ENCODE assay signal across 22 cellular contexts in genomic region chr2:104701471-104701911, GRCh38.
DNase-seq lines count a peak whose midpoint lies in the region; ATAC-seq and TF ChIP-seq lines count a peak whose summit lies in the region.
"Had no signal": no experiment of that assay in that cellular context is flagged by ENCODE, and none has a peak within 500 bp of the region (broad histone marks: within the 10 kb centered on the region; RNA-seq: fewer than 3 reads in every experiment).

No MANE protein-coding gene starts in this region.

- no peak overlapping the region for H3K27ac ChIP-seq in right atrium auricular region
- H3K27ac ChIP-seq: ovary, right lobe of liver, SJSA1, thyroid gland had no signal

- ATAC-seq in left lobe of liver (no peak), GM19397 (IDR thresholded peaks at IDR 0.05; ENCODE audit: unreplicated experiment) (no peak)
- ATAC-seq: activated CD8-positive, alpha-beta T cell treated with anti-CD3 and anti-CD28 coated beads, Interleukin-2, amount 10 ng/mL, durations not matched to agents 7 days and 5 days; left colon; right lobe of liver; stimulated activated naive CD8-positive, alpha-beta T cell treated with anti-CD3 and anti-CD28 coated beads, Interleukin-15, Interleukin-2, amounts not matched to agents 100 U/mL and 50 U/mL, for 24 hours had no signal

- DNase-seq in NCI-H1105 treated with DMSO at 0.1 percent for 48 hours (lab: John Stamatoyannopoulos, UW) (peak; percentile 2), astrocyte of the hippocampus (ENCODE audit: low read depth, low spot score) (peak; percentile 38), hypothalamus (lab: John Stamatoyannopoulos, UW) (peak in 42 of 51 donors; percentile 4 to 82 (median 46)), putamen (ENCODE audit: low spot score) (peak; percentile 55), right atrium auricular region (ENCODE audit: low spot score) (no peak), left lobe of liver (ENCODE audit: low spot score) (no peak)
- DNase-seq: activated CD8-positive, alpha-beta T cell treated with anti-CD3 and anti-CD28 coated beads, Interleukin-2, amount 10 ng/mL, durations not matched to agents 7 days and 5 days; activated gamma-delta T cell; activated T-cell treated with anti-CD3 and anti-CD28 coated beads, Interleukin-2, amount 50 U/mL, for 1 hour; CD4-positive, alpha-beta T cell; left colon; mesendoderm; naive B cell; NCI-H1436; NCI-H2107; ovary; right lobe of liver; stimulated activated CD4-positive, alpha-beta T cell treated with anti-CD3 and anti-CD28 coated beads, Interleukin-4, amount 100 ng/mL, for 4 hours; stimulated activated naive CD8-positive, alpha-beta T cell treated with anti-CD3 and anti-CD28 coated beads, Interleukin-15, Interleukin-2, amounts not matched to agents 100 U/mL and 50 U/mL, for 24 hours; thyroid gland had no signal

- no peaks in the 10 kb centered on the region for H3K36me3 ChIP-seq in right atrium auricular region
- H3K36me3 ChIP-seq: ovary, right lobe of liver, SJSA1, thyroid gland had no signal

- H3K9me3 ChIP-seq in right atrium auricular region = no peaks in the 10 kb centered on the region
- H3K9me3 ChIP-seq: ovary, right lobe of liver, SJSA1, thyroid gland had no signal

- no peaks in the 10 kb centered on the region for H3K4me1 ChIP-seq in right atrium auricular region
- H3K4me1 ChIP-seq: right lobe of liver, SJSA1, thyroid gland had no signal

- H3K27me3 ChIP-seq in right atrium auricular region = no peaks in the 10 kb centered on the region
- H3K27me3 ChIP-seq: ovary, right lobe of liver, thyroid gland had no signal

- H3K4me3 ChIP-seq in right atrium auricular region = no peak overlapping the region
- H3K4me3 ChIP-seq: ovary, right lobe of liver, SJSA1, thyroid gland had no signal

- no peak for TF ChIP-seq CTCF in right atrium auricular region (IDR thresholded peaks at IDR 0.05)

Comparison
In these comparisons a context has a peak if more than half of its experiments do, and no peak if none do; other contexts are left out.
1. DNase-seq: peak in NCI-H1105 treated with DMSO at 0.1 percent for 48 hours (single experiment), astrocyte of the hippocampus (single experiment), hypothalamus (42 of 51) and putamen (single experiment); none in right atrium auricular region (single experiment) and left lobe of liver (single experiment).